ENCODE assay signal across 18 cellular contexts in the genomic region with DNA sequence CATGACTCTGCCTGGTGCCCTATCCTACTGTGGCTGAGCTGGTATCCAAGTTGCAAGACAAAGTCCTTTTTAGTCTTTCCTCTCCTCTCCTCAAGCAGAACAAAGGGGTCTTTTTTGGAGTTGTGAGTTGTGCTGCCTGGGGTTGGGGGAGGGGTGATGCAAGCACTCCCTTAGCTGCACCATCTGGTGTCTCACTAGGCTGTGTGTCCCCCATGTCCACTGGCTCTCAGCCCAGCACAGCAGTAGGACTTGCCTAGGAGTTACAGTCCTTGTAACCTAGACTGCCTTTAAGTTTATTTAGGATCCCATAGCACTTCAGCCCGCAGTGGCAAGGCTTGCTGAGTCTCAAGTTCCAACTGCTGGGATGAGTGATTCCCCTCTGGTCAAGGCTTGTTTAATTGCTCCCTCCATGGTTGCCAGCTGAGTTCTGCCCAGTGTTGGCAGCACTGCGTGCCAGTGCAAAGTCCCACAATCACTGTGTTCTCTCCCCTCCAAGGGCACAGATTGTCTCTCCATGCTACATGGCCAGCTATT.
A peak's percentile ranks its signal among the peaks of the same experiment; 100 is the strongest.
DNase-seq lines count a peak whose midpoint lies in the region; ATAC-seq and TF ChIP-seq lines count a peak whose summit lies in the region.
"Had no signal": no experiment of that assay in that cellular context is flagged by ENCODE, and none has a peak within 500 bp of the region (broad histone marks: within the 10 kb centered on the region; RNA-seq: fewer than 3 reads in every experiment).

No MANE protein-coding gene starts in this region.

- H3K4me1 Mint-ChIP-seq in nephron progenitor cell: peaks cover 12% of the 10 kb centered on the region
- H3K4me1 Mint-ChIP-seq: activated naive CD4-positive, alpha-beta T cell treated with anti-CD3 and anti-CD28 coated beads, Interleukin-2, amount 10 ng/mL, durations not matched to agents 7 days and 5 days had no signal

- ATAC-seq in GM21737 (IDR thresholded peaks at IDR 0.05; ENCODE audit: unreplicated experiment) (no peak), GM21529 (IDR thresholded peaks at IDR 0.05; ENCODE audit: unreplicated experiment) (no peak)

- H3K36me3 Mint-ChIP-seq in nephron progenitor cell (ENCODE audit: low read depth): peaks cover 9% of the 10 kb centered on the region
- H3K36me3 Mint-ChIP-seq: activated naive CD4-positive, alpha-beta T cell treated with anti-CD3 and anti-CD28 coated beads, Interleukin-2, amount 10 ng/mL, durations not matched to agents 7 days and 5 days had no signal

- H3K9me3 Mint-ChIP-seq in nephron progenitor cell: peaks cover 28% of the 10 kb centered on the region
- H3K9me3 Mint-ChIP-seq: activated naive CD4-positive, alpha-beta T cell treated with anti-CD3 and anti-CD28 coated beads, Interleukin-2, amount 10 ng/mL, durations not matched to agents 7 days and 5 days; T-helper 1 cell treated with Interleukin-12 subunit alpha and Interleukin-12 subunit beta and Interleukin-4 antibody, amounts not matched to agents 30 μg/mL and 1 μg/mL, for 36 hours had no signal

- peaks cover 11% of the 10 kb centered on the region for H3K27me3 Mint-ChIP-seq in nephron progenitor cell (ENCODE audit: low read depth, poor library complexity)

- no peak overlapping the region for H3K4me3 Mint-ChIP-seq in nephron progenitor cell
- H3K4me3 Mint-ChIP-seq: activated naive CD4-positive, alpha-beta T cell treated with anti-CD3 and anti-CD28 coated beads, Interleukin-2, amount 10 ng/mL, durations not matched to agents 7 days and 5 days; nephron; T-helper 1 cell treated with Interleukin-12 subunit alpha and Interleukin-12 subunit beta and Interleukin-4 antibody, amounts not matched to agents 30 μg/mL and 1 μg/mL, for 36 hours had no signal

- peak overlapping the region; percentile 42 for H3K27ac Mint-ChIP-seq in nephron progenitor cell
- H3K27ac Mint-ChIP-seq: activated naive CD4-positive, alpha-beta T cell treated with anti-CD3 and anti-CD28 coated beads, Interleukin-2, amount 10 ng/mL, durations not matched to agents 7 days and 5 days; nephron; T-helper 1 cell treated with Interleukin-12 subunit alpha and Interleukin-12 subunit beta and Interleukin-4 antibody, amounts not matched to agents 30 μg/mL and 1 μg/mL, for 36 hours had no signal

- TF ChIP-seq CTCF in nephron progenitor cell (IDR thresholded peaks at IDR 0.05): no peak

- peak in 13 of 14 donors; percentile 24 to 86 (median 76) for DNase-seq in C1 segment of cervical spinal cord (lab: John Stamatoyannopoulos, UW)
- peak; percentile 74 for DNase-seq in NCI-H69 (lab: John Stamatoyannopoulos, UW)
- DNase-seq in globus pallidus (ENCODE audit: low spot score): peak; percentile 99
- no peak for DNase-seq in nephron progenitor cell
- DNase-seq in central memory CD4-positive, alpha-beta T cell: no peak
- DNase-seq in GM19238 (ENCODE audit: insufficient read length, low spot score): no peak
- DNase-seq: activated CD4-positive, alpha-beta T cell treated with anti-CD3 and anti-CD28 coated beads for 1 hour; activated naive CD4-positive, alpha-beta T cell treated with anti-CD3 and anti-CD28 coated beads, Interleukin-2, amount 10 ng/mL, durations not matched to agents 7 days and 5 days; COR-L47; GF-D8; kidney; MG63; stimulated activated CD4-positive, alpha-beta T cell treated with anti-CD3 and anti-CD28 coated beads, Interleukin-12 subunit alpha, Interleukin-12 subunit beta, amount 100 ng/mL, for 4 hours; stomach had no signal

Comparison
In these comparisons a context has a peak if more than half of its experiments do, and no peak if none do; other contexts are left out.
1. DNase-seq: peak in C1 segment of cervical spinal cord (13 of 14), NCI-H69 (single experiment) and globus pallidus (single experiment); none in nephron progenitor cell (single experiment), central memory CD4-positive, alpha-beta T cell (single experiment) and GM19238 (single experiment).